Comparison of ENCODE assay signal across 1 cellular context in genomic region chr21:42868196-42868595, GRCh38.
TF ChIP-seq lines count a peak whose summit lies in the region.

No MANE protein-coding gene starts in this region.

TF ChIP-seq in GM23338, 12 proteins besides CTCF, POLR2A, EP300 and RAD21 (continued from another document):
- TF ChIP-seq REST (IDR thresholded peaks at IDR 0.05; ENCODE audit: unreplicated experiment) (no peak), CREB1 (CRISPR knock-in tag; IDR thresholded peaks at IDR 0.05; ENCODE audit: low read depth) (no peak), ZNF331 (CRISPR knock-in tag; IDR thresholded peaks at IDR 0.05; ENCODE audit: low read depth) (no peak), NANOG (IDR thresholded peaks at IDR 0.05; ENCODE audit: borderline replicate concordance) (no peak), EZH2 (IDR thresholded peaks at IDR 0.05; ENCODE audit: low read depth, unreplicated experiment) (no peak), EZH2phosphoT487 (IDR thresholded peaks at IDR 0.05; ENCODE audit: unreplicated experiment) (no peak), ETS1 (IDR thresholded peaks at IDR 0.05) (no peak), JUNB (IDR thresholded peaks at IDR 0.05; ENCODE audit: unreplicated experiment) (no peak)
